18 cellular contexts compared by ENCODE assay signal in genomic region chr16:4876646-4877297, GRCh38.
"Had no signal": no experiment of that assay in that cellular context is flagged by ENCODE, and none has a peak within 500 bp of the region (broad histone marks: within the 10 kb centered on the region; RNA-seq: fewer than 3 reads in every experiment).

No MANE protein-coding gene starts in this region.

- H3K27ac ChIP-seq: heart left ventricle, ovary, right atrium auricular region, sigmoid colon, uterus had no signal

- H3K4me1 Mint-ChIP-seq: stimulated activated naive B cell treated with anti-CD40 and anti-IgM and Interleukin-4, amounts not matched to agents 10 μg/mL and 1 μg/mL and 100 μg/mL, for 72 hours had no signal

- H3K36me3 ChIP-seq: ovary, uterus had no signal

- H3K27me3 ChIP-seq: heart left ventricle, ovary, right atrium auricular region, sigmoid colon, uterus had no signal

- H3K27ac Mint-ChIP-seq: naive thymus-derived CD8-positive, alpha-beta T cell; stimulated activated naive B cell treated with anti-CD40 and anti-IgM and Interleukin-4, amounts not matched to agents 10 μg/mL and 1 μg/mL and 100 μg/mL, for 72 hours had no signal

- H3K9me3 Mint-ChIP-seq: naive thymus-derived CD8-positive, alpha-beta T cell; stimulated activated naive B cell treated with anti-CD40 and anti-IgM and Interleukin-4, amounts not matched to agents 10 μg/mL and 1 μg/mL and 100 μg/mL, for 72 hours had no signal

- H3K27me3 Mint-ChIP-seq: naive thymus-derived CD8-positive, alpha-beta T cell; stimulated activated naive B cell treated with anti-CD40 and anti-IgM and Interleukin-4, amounts not matched to agents 10 μg/mL and 1 μg/mL and 100 μg/mL, for 72 hours had no signal

- H3K4me3 Mint-ChIP-seq: naive thymus-derived CD8-positive, alpha-beta T cell; stimulated activated naive B cell treated with anti-CD40 and anti-IgM and Interleukin-4, amounts not matched to agents 10 μg/mL and 1 μg/mL and 100 μg/mL, for 72 hours had no signal

- H3K4me3 ChIP-seq: heart left ventricle, lung, mucosa of descending colon, ovary, right atrium auricular region, sigmoid colon, skin epidermis, uterus had no signal

- H3K4me1 ChIP-seq: uterus had no signal

- DNase-seq: dermis blood vessel endothelial cell; erythroblast; heart left ventricle; hippocampal formation; left colon; left ventricle myocardium superior; mucosa of descending colon; sigmoid colon; stimulated activated CD4-positive, alpha-beta T cell treated with anti-CD3 and anti-CD28 coated beads, Interleukin-2, amount 100 ng/mL, for 24 hours; stimulated activated CD4-positive, alpha-beta T cell treated with anti-CD3 and anti-CD28 coated beads, Interleukin-4, amount 100 ng/mL, for 4 hours; stimulated activated naive B cell treated with anti-CD40 and anti-IgM and Interleukin-4, amounts not matched to agents 10 μg/mL and 1 μg/mL and 100 μg/mL, for 72 hours; trophoblast cell; uterus had no signal

- H3K9me3 ChIP-seq: heart left ventricle, mucosa of descending colon, ovary, right atrium auricular region, sigmoid colon, uterus had no signal
